1 cellular context compared by ENCODE assay signal in the genomic region with DNA sequence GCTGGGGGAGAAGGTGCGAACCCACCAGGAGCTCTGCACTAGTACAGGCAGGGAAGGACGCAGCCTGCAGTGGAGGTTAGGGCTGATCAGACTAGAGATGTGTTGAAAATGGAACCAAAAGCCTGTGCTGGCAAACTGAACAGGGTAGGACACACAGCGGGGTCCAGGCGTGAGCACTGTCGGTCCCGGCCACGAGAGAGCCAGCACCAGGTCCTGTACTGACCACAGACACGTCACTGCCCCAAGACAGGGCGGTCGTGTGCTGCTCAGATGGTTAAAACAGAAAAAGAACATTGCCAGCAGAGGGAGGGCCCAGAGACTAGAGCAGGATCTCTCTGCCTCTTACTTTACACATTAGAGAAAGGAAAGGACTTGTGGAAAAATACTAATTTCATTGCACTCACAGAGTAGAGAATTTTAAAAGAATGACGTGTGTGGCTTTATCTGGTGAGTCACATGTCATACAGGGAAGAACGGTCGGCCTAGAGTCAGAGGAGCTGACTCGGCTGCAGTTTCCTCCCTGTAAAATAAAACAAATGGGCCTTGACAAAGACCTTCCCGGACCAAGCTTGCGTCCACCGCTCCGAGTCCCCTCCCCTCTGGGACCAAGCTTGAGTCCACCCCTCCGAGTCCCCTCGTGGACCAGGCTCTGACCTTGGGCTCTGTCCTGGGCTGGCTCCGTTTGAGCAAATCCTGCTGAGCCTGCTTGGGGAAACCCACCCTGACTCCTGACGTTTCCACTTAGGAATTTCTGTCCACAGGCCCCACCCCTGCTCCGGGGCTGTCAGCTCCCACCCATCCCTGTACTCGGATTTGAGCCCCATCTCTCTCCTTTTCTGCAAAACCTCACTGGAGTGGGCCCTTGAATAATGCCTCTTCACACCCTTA.
TF ChIP-seq lines count a peak whose summit lies in the region.

No MANE protein-coding gene starts in this region.

TF ChIP-seq in HepG2, 621 proteins besides CTCF, POLR2A, EP300 and RAD21 (continued from another document and continues in another):
- TF ChIP-seq, protein P1, sequence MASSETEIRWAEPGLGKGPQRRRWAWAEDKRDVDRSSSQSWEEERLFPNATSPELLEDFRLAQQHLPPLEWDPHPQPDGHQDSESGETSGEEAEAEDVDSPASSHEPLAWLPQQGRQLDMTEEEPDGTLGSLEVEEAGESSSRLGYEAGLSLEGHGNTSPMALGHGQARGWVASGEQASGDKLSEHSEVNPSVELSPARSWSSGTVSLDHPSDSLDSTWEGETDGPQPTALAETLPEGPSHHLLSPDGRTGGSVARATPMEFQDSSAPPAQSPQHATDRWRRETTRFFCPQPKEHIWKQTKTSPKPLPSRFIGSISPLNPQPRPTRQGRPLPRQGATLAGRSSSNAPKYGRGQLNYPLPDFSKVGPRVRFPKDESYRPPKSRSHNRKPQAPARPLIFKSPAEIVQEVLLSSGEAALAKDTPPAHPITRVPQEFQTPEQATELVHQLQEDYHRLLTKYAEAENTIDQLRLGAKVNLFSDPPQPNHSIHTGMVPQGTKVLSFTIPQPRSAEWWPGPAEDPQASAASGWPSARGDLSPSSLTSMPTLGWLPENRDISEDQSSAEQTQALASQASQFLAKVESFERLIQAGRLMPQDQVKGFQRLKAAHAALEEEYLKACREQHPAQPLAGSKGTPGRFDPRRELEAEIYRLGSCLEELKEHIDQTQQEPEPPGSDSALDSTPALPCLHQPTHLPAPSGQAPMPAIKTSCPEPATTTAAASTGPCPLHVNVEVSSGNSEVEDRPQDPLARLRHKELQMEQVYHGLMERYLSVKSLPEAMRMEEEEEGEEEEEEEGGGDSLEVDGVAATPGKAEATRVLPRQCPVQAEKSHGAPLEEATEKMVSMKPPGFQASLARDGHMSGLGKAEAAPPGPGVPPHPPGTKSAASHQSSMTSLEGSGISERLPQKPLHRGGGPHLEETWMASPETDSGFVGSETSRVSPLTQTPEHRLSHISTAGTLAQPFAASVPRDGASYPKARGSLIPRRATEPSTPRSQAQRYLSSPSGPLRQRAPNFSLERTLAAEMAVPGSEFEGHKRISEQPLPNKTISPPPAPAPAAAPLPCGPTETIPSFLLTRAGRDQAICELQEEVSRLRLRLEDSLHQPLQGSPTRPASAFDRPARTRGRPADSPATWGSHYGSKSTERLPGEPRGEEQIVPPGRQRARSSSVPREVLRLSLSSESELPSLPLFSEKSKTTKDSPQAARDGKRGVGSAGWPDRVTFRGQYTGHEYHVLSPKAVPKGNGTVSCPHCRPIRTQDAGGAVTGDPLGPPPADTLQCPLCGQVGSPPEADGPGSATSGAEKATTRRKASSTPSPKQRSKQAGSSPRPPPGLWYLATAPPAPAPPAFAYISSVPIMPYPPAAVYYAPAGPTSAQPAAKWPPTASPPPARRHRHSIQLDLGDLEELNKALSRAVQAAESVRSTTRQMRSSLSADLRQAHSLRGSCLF (CRISPR knock-in tag; IDR thresholded peaks at IDR 0.05; ENCODE audit: borderline replicate concordance): no peak
- TF ChIP-seq ZNF12 (CRISPR knock-in tag; IDR thresholded peaks at IDR 0.05): 0 out of 2 replicates have a peak, but pooled peaks have one; percentile 11
- TF ChIP-seq RXRB (CRISPR knock-in tag; IDR thresholded peaks at IDR 0.05; ENCODE audit: borderline replicate concordance): peak; percentile 43
- TF ChIP-seq, protein P2, sequence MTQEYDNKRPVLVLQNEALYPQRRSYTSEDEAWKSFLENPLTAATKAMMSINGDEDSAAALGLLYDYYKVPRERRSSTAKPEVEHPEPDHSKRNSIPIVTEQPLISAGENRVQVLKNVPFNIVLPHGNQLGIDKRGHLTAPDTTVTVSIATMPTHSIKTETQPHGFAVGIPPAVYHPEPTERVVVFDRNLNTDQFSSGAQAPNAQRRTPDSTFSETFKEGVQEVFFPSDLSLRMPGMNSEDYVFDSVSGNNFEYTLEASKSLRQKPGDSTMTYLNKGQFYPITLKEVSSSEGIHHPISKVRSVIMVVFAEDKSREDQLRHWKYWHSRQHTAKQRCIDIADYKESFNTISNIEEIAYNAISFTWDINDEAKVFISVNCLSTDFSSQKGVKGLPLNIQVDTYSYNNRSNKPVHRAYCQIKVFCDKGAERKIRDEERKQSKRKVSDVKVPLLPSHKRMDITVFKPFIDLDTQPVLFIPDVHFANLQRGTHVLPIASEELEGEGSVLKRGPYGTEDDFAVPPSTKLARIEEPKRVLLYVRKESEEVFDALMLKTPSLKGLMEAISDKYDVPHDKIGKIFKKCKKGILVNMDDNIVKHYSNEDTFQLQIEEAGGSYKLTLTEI (CRISPR knock-in tag; conservative IDR thresholded peaks at IDR 0.05): no peak
- no peak; the same call in 1 of the 2 replicates for TF ChIP-seq POGZ (CRISPR knock-in tag; IDR thresholded peaks at IDR 0.05)
- no peak for TF ChIP-seq ZNF615 (CRISPR knock-in tag; IDR thresholded peaks at IDR 0.05; ENCODE audit: borderline replicate concordance)
- TF ChIP-seq BRCA1 (CRISPR knock-in tag; IDR thresholded peaks at IDR 0.05): no peak
- TF ChIP-seq, protein P3, sequence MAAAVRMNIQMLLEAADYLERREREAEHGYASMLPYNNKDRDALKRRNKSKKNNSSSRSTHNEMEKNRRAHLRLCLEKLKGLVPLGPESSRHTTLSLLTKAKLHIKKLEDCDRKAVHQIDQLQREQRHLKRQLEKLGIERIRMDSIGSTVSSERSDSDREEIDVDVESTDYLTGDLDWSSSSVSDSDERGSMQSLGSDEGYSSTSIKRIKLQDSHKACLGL (CRISPR knock-in tag; IDR thresholded peaks at IDR 0.05): peak; percentile 52; the same call in 1 of the 2 replicates
- peak; percentile 33; the same call in 1 of the 2 replicates for TF ChIP-seq SOX5 (CRISPR knock-in tag; IDR thresholded peaks at IDR 0.05; ENCODE audit: borderline replicate concordance)
- TF ChIP-seq EHMT2 (IDR thresholded peaks at IDR 0.05; ENCODE audit: borderline replicate concordance, low read depth, low read length): no peak
- no peak for TF ChIP-seq ARNT (IDR thresholded peaks at IDR 0.05)
- TF ChIP-seq KDM3A (CRISPR knock-in tag; IDR thresholded peaks at IDR 0.05; ENCODE audit: low read depth): 0 out of 2 replicates have a peak, but pooled peaks have one; percentile 12
- no peak for TF ChIP-seq DR1 (CRISPR knock-in tag; IDR thresholded peaks at IDR 0.05)
- no peak for TF ChIP-seq HNRNPLL (IDR thresholded peaks at IDR 0.05; ENCODE audit: low read depth, low read length, poor library complexity, severe bottlenecking)
- TF ChIP-seq ZFP37 (CRISPR knock-in tag; IDR thresholded peaks at IDR 0.05; ENCODE audit: borderline replicate concordance): no peak
- TF ChIP-seq ZNF713 (CRISPR knock-in tag; IDR thresholded peaks at IDR 0.05): no peak
- TF ChIP-seq, protein P4, sequence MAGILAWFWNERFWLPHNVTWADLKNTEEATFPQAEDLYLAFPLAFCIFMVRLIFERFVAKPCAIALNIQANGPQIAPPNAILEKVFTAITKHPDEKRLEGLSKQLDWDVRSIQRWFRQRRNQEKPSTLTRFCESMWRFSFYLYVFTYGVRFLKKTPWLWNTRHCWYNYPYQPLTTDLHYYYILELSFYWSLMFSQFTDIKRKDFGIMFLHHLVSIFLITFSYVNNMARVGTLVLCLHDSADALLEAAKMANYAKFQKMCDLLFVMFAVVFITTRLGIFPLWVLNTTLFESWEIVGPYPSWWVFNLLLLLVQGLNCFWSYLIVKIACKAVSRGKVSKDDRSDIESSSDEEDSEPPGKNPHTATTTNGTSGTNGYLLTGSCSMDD (CRISPR knock-in tag; IDR thresholded peaks at IDR 0.05): no peak
- TF ChIP-seq PHF8 (CRISPR knock-in tag; IDR thresholded peaks at IDR 0.05): peak; percentile 47; the same call in 1 of the 2 replicates
- TF ChIP-seq SNAI1 (CRISPR knock-in tag; IDR thresholded peaks at IDR 0.05; ENCODE audit: borderline replicate concordance): no peak
- TF ChIP-seq ZNF816 (CRISPR knock-in tag; IDR thresholded peaks at IDR 0.05; ENCODE audit: borderline replicate concordance): no peak
- TF ChIP-seq, protein P5, sequence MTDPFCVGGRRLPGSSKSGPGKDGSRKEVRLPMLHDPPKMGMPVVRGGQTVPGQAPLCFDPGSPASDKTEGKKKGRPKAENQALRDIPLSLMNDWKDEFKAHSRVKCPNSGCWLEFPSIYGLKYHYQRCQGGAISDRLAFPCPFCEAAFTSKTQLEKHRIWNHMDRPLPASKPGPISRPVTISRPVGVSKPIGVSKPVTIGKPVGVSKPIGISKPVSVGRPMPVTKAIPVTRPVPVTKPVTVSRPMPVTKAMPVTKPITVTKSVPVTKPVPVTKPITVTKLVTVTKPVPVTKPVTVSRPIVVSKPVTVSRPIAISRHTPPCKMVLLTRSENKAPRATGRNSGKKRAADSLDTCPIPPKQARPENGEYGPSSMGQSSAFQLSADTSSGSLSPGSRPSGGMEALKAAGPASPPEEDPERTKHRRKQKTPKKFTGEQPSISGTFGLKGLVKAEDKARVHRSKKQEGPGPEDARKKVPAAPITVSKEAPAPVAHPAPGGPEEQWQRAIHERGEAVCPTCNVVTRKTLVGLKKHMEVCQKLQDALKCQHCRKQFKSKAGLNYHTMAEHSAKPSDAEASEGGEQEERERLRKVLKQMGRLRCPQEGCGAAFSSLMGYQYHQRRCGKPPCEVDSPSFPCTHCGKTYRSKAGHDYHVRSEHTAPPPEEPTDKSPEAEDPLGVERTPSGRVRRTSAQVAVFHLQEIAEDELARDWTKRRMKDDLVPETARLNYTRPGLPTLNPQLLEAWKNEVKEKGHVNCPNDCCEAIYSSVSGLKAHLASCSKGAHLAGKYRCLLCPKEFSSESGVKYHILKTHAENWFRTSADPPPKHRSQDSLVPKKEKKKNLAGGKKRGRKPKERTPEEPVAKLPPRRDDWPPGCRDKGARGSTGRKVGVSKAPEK (CRISPR knock-in tag; IDR thresholded peaks at IDR 0.05; ENCODE audit: borderline replicate concordance): peak; percentile 93
- TF ChIP-seq SOX13 (IDR thresholded peaks at IDR 0.05): no peak
- peak in 1 of 2 experiments; percentile 12; a peak in 1 of 4 replicates for TF ChIP-seq SOX13 (CRISPR knock-in tag; conservative IDR thresholded peaks at IDR 0.05 in 1 of 2, IDR thresholded peaks at IDR 0.05 in 1 of 2)
- TF ChIP-seq ZNF446 (CRISPR knock-in tag; IDR thresholded peaks at IDR 0.05): no peak
- no peak for TF ChIP-seq SSRP1 (CRISPR knock-in tag; IDR thresholded peaks at IDR 0.05)
- TF ChIP-seq, protein P6, sequence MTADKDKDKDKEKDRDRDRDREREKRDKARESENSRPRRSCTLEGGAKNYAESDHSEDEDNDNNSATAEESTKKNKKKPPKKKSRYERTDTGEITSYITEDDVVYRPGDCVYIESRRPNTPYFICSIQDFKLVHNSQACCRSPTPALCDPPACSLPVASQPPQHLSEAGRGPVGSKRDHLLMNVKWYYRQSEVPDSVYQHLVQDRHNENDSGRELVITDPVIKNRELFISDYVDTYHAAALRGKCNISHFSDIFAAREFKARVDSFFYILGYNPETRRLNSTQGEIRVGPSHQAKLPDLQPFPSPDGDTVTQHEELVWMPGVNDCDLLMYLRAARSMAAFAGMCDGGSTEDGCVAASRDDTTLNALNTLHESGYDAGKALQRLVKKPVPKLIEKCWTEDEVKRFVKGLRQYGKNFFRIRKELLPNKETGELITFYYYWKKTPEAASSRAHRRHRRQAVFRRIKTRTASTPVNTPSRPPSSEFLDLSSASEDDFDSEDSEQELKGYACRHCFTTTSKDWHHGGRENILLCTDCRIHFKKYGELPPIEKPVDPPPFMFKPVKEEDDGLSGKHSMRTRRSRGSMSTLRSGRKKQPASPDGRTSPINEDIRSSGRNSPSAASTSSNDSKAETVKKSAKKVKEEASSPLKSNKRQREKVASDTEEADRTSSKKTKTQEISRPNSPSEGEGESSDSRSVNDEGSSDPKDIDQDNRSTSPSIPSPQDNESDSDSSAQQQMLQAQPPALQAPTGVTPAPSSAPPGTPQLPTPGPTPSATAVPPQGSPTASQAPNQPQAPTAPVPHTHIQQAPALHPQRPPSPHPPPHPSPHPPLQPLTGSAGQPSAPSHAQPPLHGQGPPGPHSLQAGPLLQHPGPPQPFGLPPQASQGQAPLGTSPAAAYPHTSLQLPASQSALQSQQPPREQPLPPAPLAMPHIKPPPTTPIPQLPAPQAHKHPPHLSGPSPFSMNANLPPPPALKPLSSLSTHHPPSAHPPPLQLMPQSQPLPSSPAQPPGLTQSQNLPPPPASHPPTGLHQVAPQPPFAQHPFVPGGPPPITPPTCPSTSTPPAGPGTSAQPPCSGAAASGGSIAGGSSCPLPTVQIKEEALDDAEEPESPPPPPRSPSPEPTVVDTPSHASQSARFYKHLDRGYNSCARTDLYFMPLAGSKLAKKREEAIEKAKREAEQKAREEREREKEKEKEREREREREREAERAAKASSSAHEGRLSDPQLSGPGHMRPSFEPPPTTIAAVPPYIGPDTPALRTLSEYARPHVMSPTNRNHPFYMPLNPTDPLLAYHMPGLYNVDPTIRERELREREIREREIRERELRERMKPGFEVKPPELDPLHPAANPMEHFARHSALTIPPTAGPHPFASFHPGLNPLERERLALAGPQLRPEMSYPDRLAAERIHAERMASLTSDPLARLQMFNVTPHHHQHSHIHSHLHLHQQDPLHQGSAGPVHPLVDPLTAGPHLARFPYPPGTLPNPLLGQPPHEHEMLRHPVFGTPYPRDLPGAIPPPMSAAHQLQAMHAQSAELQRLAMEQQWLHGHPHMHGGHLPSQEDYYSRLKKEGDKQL (CRISPR knock-in tag; IDR thresholded peaks at IDR 0.05; ENCODE audit: low read depth): no peak
- TF ChIP-seq PRPF4 (IDR thresholded peaks at IDR 0.05; ENCODE audit: low read depth, low read length, poor library complexity, severe bottlenecking): no peak
- no peak; the same call in 1 of the 2 replicates for TF ChIP-seq HES4 (CRISPR knock-in tag; IDR thresholded peaks at IDR 0.05; ENCODE audit: borderline replicate concordance)
- peak; percentile 58; the same call in 1 of the 2 replicates for TF ChIP-seq ZSCAN20 (CRISPR knock-in tag; IDR thresholded peaks at IDR 0.05; ENCODE audit: borderline replicate concordance)
- no peak; the same call in 1 of the 2 replicates for TF ChIP-seq ZNF83 (CRISPR knock-in tag; IDR thresholded peaks at IDR 0.05; ENCODE audit: borderline replicate concordance)
- TF ChIP-seq ATF7 (IDR thresholded peaks at IDR 0.05): no peak
- TF ChIP-seq ATF7 (CRISPR knock-in tag; IDR thresholded peaks at IDR 0.05): peak; percentile 88
- TF ChIP-seq NONO (IDR thresholded peaks at IDR 0.05): no peak
- TF ChIP-seq NONO (CRISPR knock-in tag; conservative IDR thresholded peaks at IDR 0.05): 0 out of 2 replicates have a peak, but pooled peaks have one; percentile 12
- TF ChIP-seq, protein P7, sequence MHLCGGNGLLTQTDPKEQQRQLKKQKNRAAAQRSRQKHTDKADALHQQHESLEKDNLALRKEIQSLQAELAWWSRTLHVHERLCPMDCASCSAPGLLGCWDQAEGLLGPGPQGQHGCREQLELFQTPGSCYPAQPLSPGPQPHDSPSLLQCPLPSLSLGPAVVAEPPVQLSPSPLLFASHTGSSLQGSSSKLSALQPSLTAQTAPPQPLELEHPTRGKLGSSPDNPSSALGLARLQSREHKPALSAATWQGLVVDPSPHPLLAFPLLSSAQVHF (CRISPR knock-in tag; IDR thresholded peaks at IDR 0.05): no peak
- TF ChIP-seq ZNF496 (CRISPR knock-in tag; IDR thresholded peaks at IDR 0.05; ENCODE audit: insufficient replicate concordance): no peak
- no peak for TF ChIP-seq SIX4 (CRISPR knock-in tag; IDR thresholded peaks at IDR 0.05)
- TF ChIP-seq, protein P8, sequence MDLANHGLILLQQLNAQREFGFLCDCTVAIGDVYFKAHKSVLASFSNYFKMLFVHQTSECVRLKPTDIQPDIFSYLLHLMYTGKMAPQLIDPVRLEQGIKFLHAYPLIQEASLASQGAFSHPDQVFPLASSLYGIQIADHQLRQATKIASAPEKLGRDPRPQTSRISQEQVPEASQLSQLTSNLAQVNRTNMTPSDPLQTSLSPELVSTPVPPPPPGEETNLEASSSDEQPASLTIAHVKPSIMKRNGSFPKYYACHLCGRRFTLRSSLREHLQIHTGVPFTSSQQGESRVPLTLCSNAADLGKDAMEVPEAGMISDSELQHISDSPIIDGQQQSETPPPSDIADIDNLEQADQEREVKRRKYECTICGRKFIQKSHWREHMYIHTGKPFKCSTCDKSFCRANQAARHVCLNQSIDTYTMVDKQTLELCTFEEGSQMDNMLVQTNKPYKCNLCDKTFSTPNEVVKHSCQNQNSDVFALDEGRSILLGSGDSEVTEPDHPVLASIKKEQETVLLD (CRISPR knock-in tag; IDR thresholded peaks at IDR 0.05; ENCODE audit: low read depth): no peak
- TF ChIP-seq ZNF326 (CRISPR knock-in tag; IDR thresholded peaks at IDR 0.05; ENCODE audit: borderline replicate concordance): no peak
